In genomic region chr14:96739511-96739910, GRCh38 we compare ENCODE assay signal across 1 cellular context.
TF ChIP-seq lines count a peak whose summit lies in the region.

No MANE protein-coding gene starts in this region.

TF ChIP-seq in K562, 482 proteins besides CTCF, POLR2A, EP300 and RAD21:
- TF ChIP-seq CBX8 (IDR thresholded peaks at IDR 0.05; ENCODE audit: borderline replicate concordance, extremely low read depth, low read depth, low read length, poor library complexity, severe bottlenecking) (peak; percentile 22), NRF1 (conservative IDR thresholded peaks at IDR 0.05 in 1 of 2, IDR thresholded peaks at IDR 0.05 in 1 of 2) (0 out of 4 replicates have a peak, but pooled peaks of 1 of the 2 experiments have one; percentile 11), CUX1 (CRISPR knock-in tag; IDR thresholded peaks at IDR 0.05) (no peak)
